ENCODE assay signal across 8 cellular contexts in the genomic region with DNA sequence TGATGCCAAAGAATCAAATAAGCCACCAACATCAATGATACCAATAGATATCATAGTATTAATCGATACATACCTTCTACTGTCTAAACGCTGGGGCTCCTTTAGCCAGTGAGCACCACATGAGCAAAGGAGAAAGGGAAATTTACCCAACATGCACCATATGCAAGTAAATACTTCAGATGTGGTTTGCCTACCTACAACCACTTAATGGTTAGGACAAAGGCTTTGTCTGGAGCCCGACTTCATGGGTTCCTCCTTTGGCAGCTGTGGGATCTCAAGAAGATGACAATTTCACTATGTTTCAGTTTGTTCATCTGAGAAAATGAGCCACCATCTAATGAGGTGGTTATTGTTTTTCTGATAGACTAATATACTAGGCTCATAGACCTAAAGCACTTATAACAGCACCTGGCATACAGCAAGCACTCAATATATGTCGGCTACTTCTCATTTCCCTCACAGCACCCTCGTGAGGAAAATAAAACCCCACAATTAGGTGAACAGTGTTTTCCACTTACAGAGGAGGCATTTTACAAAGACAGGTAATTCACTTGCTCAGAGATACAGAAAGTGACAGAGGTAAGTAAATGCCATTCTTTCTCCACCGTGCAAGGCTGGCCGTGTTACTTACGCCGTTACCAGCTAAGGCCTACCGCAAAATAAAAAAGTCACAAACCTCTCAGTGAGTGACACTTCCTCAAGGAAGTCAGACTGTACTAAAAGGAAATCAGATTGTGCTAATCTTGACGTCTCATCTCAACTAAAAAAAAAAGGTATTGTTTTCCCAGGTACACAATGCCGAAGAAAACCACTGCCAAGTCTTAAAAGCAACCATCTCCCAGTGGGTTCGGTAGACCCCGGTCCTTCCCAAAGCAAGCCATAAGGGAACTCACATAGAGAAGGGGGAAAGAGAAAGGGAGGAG. TPM values are rescaled to one million over a fixed set of nuclear protein-coding genes. Genes with fewer than 3 reads are reported as not detected.
DNase-seq lines count a peak whose midpoint lies in the region; ATAC-seq, FAIRE-seq and TF ChIP-seq lines count a peak whose summit lies in the region.

No MANE protein-coding gene starts in this region.

- H3K9me3 ChIP-seq in kidney (ENCODE audit: control insufficient read depth in 1 of 2, low read length in 2 of 2): no peaks in the 10 kb centered on the region
- H3K9me3 ChIP-seq in thyroid gland: no peaks in the 10 kb centered on the region

- H3K4me3 ChIP-seq in AG10803 (ENCODE audit: low read length) (peak overlapping the region; percentile 8), kidney (ENCODE audit: low read length in 2 of 2) (peak overlapping the region; percentile 67 to 98), thyroid gland (replicated peaks in 1 of 3) (peak overlapping the region in 1 of 3 donors; percentile 69)

- no peak for FAIRE-seq in kidney (lab: Jason Lieb, UNC)

- H3K4me3 Mint-ChIP-seq in IgD-negative memory B cell: peak overlapping the region; percentile 95 to 99 (median 98)
- H3K4me3 Mint-ChIP-seq in activated T-cell treated with anti-CD3 and anti-CD28 coated beads, Interleukin-2, amount 50 U/mL, for 24 hours: peak overlapping the region; percentile 92

- H3K4me1 Mint-ChIP-seq in IgD-negative memory B cell: peaks cover 38 to 49% (median 49%) of the 10 kb centered on the region in 3 donors
- peaks cover 49% of the 10 kb centered on the region for H3K4me1 Mint-ChIP-seq in activated T-cell treated with anti-CD3 and anti-CD28 coated beads, Interleukin-2, amount 50 U/mL, for 24 hours (ENCODE audit: low read depth)

- no peaks in the 10 kb centered on the region for H3K9me3 Mint-ChIP-seq in IgD-negative memory B cell
- H3K9me3 Mint-ChIP-seq in activated T-cell treated with anti-CD3 and anti-CD28 coated beads, Interleukin-2, amount 50 U/mL, for 24 hours: no peaks in the 10 kb centered on the region

- DNase-seq in AG10803 (ENCODE audit: low read depth) (no peak), kidney (no peak), thyroid gland (no peak), SHP77 treated with DMSO at 0.1 percent for 48 hours (lab: John Stamatoyannopoulos, UW) (no peak), posterior vena cava (ENCODE audit: low spot score) (no peak)
- no peak for DNase-seq in activated T-cell treated with anti-CD3 and anti-CD28 coated beads, Interleukin-2, amount 50 U/mL, for 24 hours

- H3K27ac Mint-ChIP-seq in IgD-negative memory B cell: peak overlapping the region; percentile 95 to 98 (median 95)
- H3K27ac Mint-ChIP-seq in activated T-cell treated with anti-CD3 and anti-CD28 coated beads, Interleukin-2, amount 50 U/mL, for 24 hours: peak overlapping the region; percentile 95

- no peak for TF ChIP-seq POLR2A in thyroid gland (IDR thresholded peaks at IDR 0.05)

- H3K4me1 ChIP-seq in kidney (ENCODE audit: control insufficient read depth in 1 of 2, insufficient read depth in 1 of 2, low read depth in 1 of 2, low read length in 2 of 2) (peaks cover 5 to 11% of the 10 kb centered on the region in 2 donors), thyroid gland (peaks cover 10 to 16% of the 10 kb centered on the region in 2 donors)

- H3K36me3 Mint-ChIP-seq in IgD-negative memory B cell: no peaks in the 10 kb centered on the region
- peaks cover 40% of the 10 kb centered on the region for H3K36me3 Mint-ChIP-seq in activated T-cell treated with anti-CD3 and anti-CD28 coated beads, Interleukin-2, amount 50 U/mL, for 24 hours (ENCODE audit: low read depth)

- WGBS in thyroid gland, 2 donors: 62 to 64% methylated on average over 14 of the region's 14 CpGs

- no peaks in the 10 kb centered on the region for H3K27me3 Mint-ChIP-seq in IgD-negative memory B cell
- no peaks in the 10 kb centered on the region for H3K27me3 Mint-ChIP-seq in activated T-cell treated with anti-CD3 and anti-CD28 coated beads, Interleukin-2, amount 50 U/mL, for 24 hours

- no peaks in the 10 kb centered on the region for H3K27me3 ChIP-seq in thyroid gland

- H3K27ac ChIP-seq in kidney (ENCODE audit: low read depth in 2 of 2, low read length in 2 of 2): peak overlapping the region in 1 of 2 donors; percentile 15
- peak overlapping the region in 2 of 3 donors; percentile 24 to 44 for H3K27ac ChIP-seq in thyroid gland

- ATAC-seq in HG02870 (IDR thresholded peaks at IDR 0.05; ENCODE audit: unreplicated experiment): no peak

- peak overlapping the region; percentile 23 to 63 for H3K9ac ChIP-seq in kidney (ENCODE audit: low read length in 2 of 2)

- H3K36me3 ChIP-seq in kidney (ENCODE audit: control insufficient read depth in 1 of 2, insufficient read depth in 2 of 2, low read length in 2 of 2) (no peaks in the 10 kb centered on the region), thyroid gland (peaks cover 0 to 4% of the 10 kb centered on the region in 2 donors)

- intact Hi-C loops in kidney (cut with DNase I): no loop called here
- intact Hi-C loops in thyroid gland (cut with DNase I): loop anchor here (5.0 to 10.0 kb wide), 2 partner anchors 68 to 180 kb away; a partner anchor contains a TSS
- intact Hi-C loops in posterior vena cava (cut with DNase I): no loop called here

- TF ChIP-seq CTCF in AG10803 (conservative IDR thresholded peaks at IDR 0.05; ENCODE audit: low read length) (no peak), kidney (IDR thresholded peaks at IDR 0.05; ENCODE audit: borderline replicate concordance, extremely low read depth, insufficient read depth) (no peak), thyroid gland (IDR thresholded peaks at IDR 0.05) (no peak)

RNA-seq across cellular contexts. Expression of a gene that starts 1.6 kb away (rescaled TPM):
- polyA plus RNA-seq in IgD-negative memory B cell: 12.8 TPM
- total RNA-seq in kidney: 15.6 TPM
- 4.2 TPM for polyA plus RNA-seq in kidney (ENCODE audit: insufficient read depth, low read depth, low replicate concordance)
- total RNA-seq in thyroid gland: 10 to 100 TPM; 14.4 to 28.5 (median 26.1) TPM
- total RNA-seq in posterior vena cava: 10 to 100 TPM; 13.7 to 17.4 TPM

RNA-seq across cellular contexts. Expression of a gene that starts 1.8 kb away (rescaled TPM):
- polyA plus RNA-seq in IgD-negative memory B cell: 29.2 TPM
- total RNA-seq in kidney: 21.1 TPM
- polyA plus RNA-seq in kidney (ENCODE audit: insufficient read depth, low read depth, low replicate concordance): 38.5 TPM
- total RNA-seq in thyroid gland: 10 to 100 TPM; 29.3 to 39.2 (median 34.8) TPM
- total RNA-seq in posterior vena cava: 10 to 100 TPM; 11.7 to 13.2 TPM
